Comparison of ENCODE assay signal across 1 cellular context in the genomic region with DNA sequence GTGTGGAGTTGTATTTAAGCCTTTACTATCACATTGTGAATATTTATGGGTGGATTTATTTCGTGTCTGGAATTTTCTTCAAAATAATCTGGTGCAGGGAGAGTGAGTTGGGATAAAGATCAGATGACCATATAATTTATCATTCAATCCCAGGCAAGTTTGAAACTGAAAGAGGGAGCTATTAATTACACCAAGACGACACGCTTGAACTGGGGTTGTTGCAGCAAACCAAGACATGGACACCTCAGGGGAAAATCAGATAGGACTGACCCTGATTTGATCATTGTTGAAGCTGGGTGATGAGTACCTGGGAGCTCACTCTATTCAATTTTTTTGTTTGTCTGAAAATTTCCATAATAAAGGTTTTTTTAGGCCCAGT.
TF ChIP-seq lines count a peak whose summit lies in the region.

No MANE protein-coding gene starts in this region.

TF ChIP-seq in GM12878, 131 proteins besides CTCF, POLR2A, EP300 and RAD21:
- TF ChIP-seq RUNX3 (IDR thresholded peaks at IDR 0.05; ENCODE audit: low read length) = 0 out of 2 replicates have a peak, but pooled peaks have one; percentile 4
- TF ChIP-seq, protein P1, sequence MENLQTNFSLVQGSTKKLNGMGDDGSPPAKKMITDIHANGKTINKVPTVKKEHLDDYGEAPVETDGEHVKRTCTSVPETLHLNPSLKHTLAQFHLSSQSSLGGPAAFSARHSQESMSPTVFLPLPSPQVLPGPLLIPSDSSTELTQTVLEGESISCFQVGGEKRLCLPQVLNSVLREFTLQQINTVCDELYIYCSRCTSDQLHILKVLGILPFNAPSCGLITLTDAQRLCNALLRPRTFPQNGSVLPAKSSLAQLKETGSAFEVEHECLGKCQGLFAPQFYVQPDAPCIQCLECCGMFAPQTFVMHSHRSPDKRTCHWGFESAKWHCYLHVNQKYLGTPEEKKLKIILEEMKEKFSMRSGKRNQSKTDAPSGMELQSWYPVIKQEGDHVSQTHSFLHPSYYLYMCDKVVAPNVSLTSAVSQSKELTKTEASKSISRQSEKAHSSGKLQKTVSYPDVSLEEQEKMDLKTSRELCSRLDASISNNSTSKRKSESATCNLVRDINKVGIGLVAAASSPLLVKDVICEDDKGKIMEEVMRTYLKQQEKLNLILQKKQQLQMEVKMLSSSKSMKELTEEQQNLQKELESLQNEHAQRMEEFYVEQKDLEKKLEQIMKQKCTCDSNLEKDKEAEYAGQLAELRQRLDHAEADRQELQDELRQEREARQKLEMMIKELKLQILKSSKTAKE (IDR thresholded peaks at IDR 0.05; ENCODE audit: low read depth, poor library complexity, severe bottlenecking) = no peak
